ENCODE assay signal across 8 cellular contexts in genomic region chr12:27332407-27333310, GRCh38. TPM values are rescaled to one million over a fixed set of nuclear protein-coding genes. Genes with fewer than 3 reads are reported as not detected.
DNase-seq lines count a peak whose midpoint lies in the region; TF ChIP-seq lines count a peak whose summit lies in the region.

BMAL2 (plus strand) TSS chr12:27332836; CDS start chr12:27333073, 237 bp downstream.

- peak within 1 kb of the TSS; percentile 96 for H3K4me3 Mint-ChIP-seq in T-helper 1 cell treated with Interleukin-12 subunit alpha and Interleukin-12 subunit beta and Interleukin-4 antibody, amounts not matched to agents 30 μg/mL and 1 μg/mL, for 36 hours
- H3K4me3 Mint-ChIP-seq in MCF 10A (ENCODE audit: unreplicated experiment), result peak within 1 kb of the TSS; percentile 86

- no peaks in the 10 kb centered on the region for H3K27me3 ChIP-seq in GM23248 (replicated peaks; ENCODE audit: insufficient read depth)

- peak; percentile 13 for DNase-seq in GF-D8 (lab: John Stamatoyannopoulos, UW)
- peak; percentile 74 for DNase-seq in GM23248
- peak; percentile 13 to 34 for DNase-seq in Kasumi-1 (lab: John Stamatoyannopoulos, UW)
- DNase-seq in MCF 10A (ENCODE audit: unreplicated experiment), result peak; percentile 36
- DNase-seq in iris pigment epithelial cell (ENCODE audit: low read depth), result peak; percentile 48
- peak in 3 of 4 experiments; percentile 2 to 22 (median 10) for DNase-seq in stimulated activated CD4-positive, alpha-beta T cell treated with anti-CD3 and anti-CD28 coated beads, Interleukin-1b, Interleukin-23, amount 100 ng/mL, for 24 hours (ENCODE audit: low read depth in 4 of 4, low spot score in 1 of 4)
- no peak for DNase-seq in cortex of kidney (lab: John Stamatoyannopoulos, UW)

- no TSS peak for BruUV-seq in MCF 10A (replicated peaks; lab: Mats Ljungman, UMichigan)

- intact Hi-C loops in MCF 10A (cut with micrococcal nuclease), result loop anchor here (1.0 kb wide), 1 partner anchor 52 kb away; no protein-coding TSS in a partner anchor

- WGBS in GM23248 (ENCODE audit: low coverage in 1 of 2, low lambda C conversion rate in 2 of 2, missing lambda C conversion rate in 2 of 2), 2 experiments, result 1 to 2% methylated on average over 57 to 72 of the region's 92 CpGs

- H3K27ac Mint-ChIP-seq in T-helper 1 cell treated with Interleukin-12 subunit alpha and Interleukin-12 subunit beta and Interleukin-4 antibody, amounts not matched to agents 30 μg/mL and 1 μg/mL, for 36 hours, result peak within 1 kb of the TSS; percentile 93
- peak within 1 kb of the TSS; percentile 98 for H3K27ac Mint-ChIP-seq in MCF 10A (ENCODE audit: low read depth, unreplicated experiment)

- H3K36me3 ChIP-seq in GM23248 (ENCODE audit: low read depth), result no peaks in the 10 kb centered on the region

- peaks cover 22% of the 10 kb centered on the region for H3K4me1 ChIP-seq in GM23248 (ENCODE audit: insufficient read depth)

- peaks cover 42% of the 10 kb centered on the region for H3K79me2 ChIP-seq in GM23248 (ENCODE audit: insufficient read depth)

- in situ Hi-C loops in GM23248 (cut with MboI), result no loop called here

- peak within 1 kb of the TSS; percentile 71 for H3K9ac ChIP-seq in GM23248

- H3K4me2 ChIP-seq in GM23248 (ENCODE audit: unreplicated experiment), result peak within 1 kb of the TSS; percentile 89

- CTCF ChIA-PET in MCF 10A (lab: Yijun Ruan, JAX), result interaction anchor here (0.6 to 1.2 kb wide), 4 partner anchors 8 to 330 kb away, joined by 3 to 7 read pairs (median 3); no protein-coding TSS in a partner anchor

- TF ChIP-seq CTCF in MCF 10A (IDR thresholded peaks at IDR 0.05; ENCODE audit: unreplicated experiment), result no peak

- H3F3A ChIP-seq in GM23248 (ENCODE audit: insufficient read depth), result peaks cover 19% of the 10 kb centered on the region

- peak within 1 kb of the TSS; percentile 84 for H2AFZ ChIP-seq in GM23248

- POLR2A ChIA-PET in MCF 10A (lab: Yijun Ruan, JAX), result interaction anchor here (0.6 to 4.6 kb wide), 24 partner anchors 8 to 394 kb away, joined by 3 to 54 read pairs (median 4); partner anchors contain the start of genes MED21, PPFIBP1 and STK38L

- peak within 1 kb of the TSS; percentile 85 for H3K4me3 ChIP-seq in GM23248

- H4K20me1 ChIP-seq in GM23248 (ENCODE audit: insufficient read depth), result no peaks in the 10 kb centered on the region

- no peaks in the 10 kb centered on the region for H3K9me3 ChIP-seq in GM23248 (ENCODE audit: low read depth)

- peaks cover 6% of the 10 kb centered on the region for H3K36me3 Mint-ChIP-seq in T-helper 1 cell treated with Interleukin-12 subunit alpha and Interleukin-12 subunit beta and Interleukin-4 antibody, amounts not matched to agents 30 μg/mL and 1 μg/mL, for 36 hours (ENCODE audit: low read depth)
- H3K36me3 Mint-ChIP-seq in MCF 10A (ENCODE audit: insufficient read depth, unreplicated experiment), result no peaks in the 10 kb centered on the region

- H3K4me1 Mint-ChIP-seq in T-helper 1 cell treated with Interleukin-12 subunit alpha and Interleukin-12 subunit beta and Interleukin-4 antibody, amounts not matched to agents 30 μg/mL and 1 μg/mL, for 36 hours (ENCODE audit: low read depth), result peaks cover 52% of the 10 kb centered on the region
- H3K4me1 Mint-ChIP-seq in MCF 10A (ENCODE audit: insufficient read depth, unreplicated experiment), result peaks cover 47% of the 10 kb centered on the region

- H3K9me2 ChIP-seq in GM23248 (ENCODE audit: insufficient read depth), result no peaks in the 10 kb centered on the region

- peak within 1 kb of the TSS; percentile 62 for H3K27ac ChIP-seq in GM23248

- H3K9me3 Mint-ChIP-seq in T-helper 1 cell treated with Interleukin-12 subunit alpha and Interleukin-12 subunit beta and Interleukin-4 antibody, amounts not matched to agents 30 μg/mL and 1 μg/mL, for 36 hours, result no peaks in the 10 kb centered on the region
- H3K9me3 Mint-ChIP-seq in MCF 10A (ENCODE audit: unreplicated experiment), result no peaks in the 10 kb centered on the region

- H3K27me3 Mint-ChIP-seq in T-helper 1 cell treated with Interleukin-12 subunit alpha and Interleukin-12 subunit beta and Interleukin-4 antibody, amounts not matched to agents 30 μg/mL and 1 μg/mL, for 36 hours (ENCODE audit: low read depth), result no peaks in the 10 kb centered on the region
- no peaks in the 10 kb centered on the region for H3K27me3 Mint-ChIP-seq in MCF 10A (ENCODE audit: insufficient read depth, unreplicated experiment)

RNA-seq across cellular contexts. Expression of gene BMAL2, which starts in this region (rescaled TPM):
- total RNA-seq in GM23248 (2014; rRNA removed; shearing (Covaris generic)), result 27.3 and 28.7 TPM in 2 replicates
- polyA plus RNA-seq in GM23248 (2016; fragmentation: Nextera tagmentation; extraction: Ambion mirVana), result 14.8 and 14.9 TPM in 2 replicates
- total RNA-seq in MCF 10A (2022), result 18.0 and 20.0 TPM in 2 replicates
